ENCODE assay signal across 8 cellular contexts in the genomic region with DNA sequence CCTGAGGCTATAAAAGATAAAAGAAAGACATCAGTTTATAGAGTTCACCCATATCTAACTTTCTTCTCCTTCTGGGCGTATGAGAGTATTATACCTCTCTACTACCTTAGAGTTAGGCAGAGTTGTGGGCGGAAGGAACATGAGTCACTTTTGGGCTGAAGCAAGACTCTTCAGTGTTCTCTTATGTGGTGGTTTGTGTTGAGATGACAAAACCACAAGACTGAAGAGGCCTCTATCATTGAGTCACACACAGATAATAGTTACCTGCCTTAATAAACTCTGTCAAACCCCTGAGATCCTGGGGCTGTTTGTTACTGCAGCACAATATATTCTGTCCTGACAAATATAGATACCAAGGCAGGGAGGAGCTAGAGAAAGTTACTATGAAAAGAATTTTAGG.
DNase-seq lines count a peak whose midpoint lies in the region; ATAC-seq and TF ChIP-seq lines count a peak whose summit lies in the region.

No MANE protein-coding gene starts in this region.

- H3K4ac ChIP-seq in mesendoderm (ENCODE audit: low read depth, low read length), result no peak overlapping the region

- H3K79me1 ChIP-seq in mesendoderm (ENCODE audit: low read length), result peaks cover 4% of the 10 kb centered on the region

- H3K23ac ChIP-seq in mesendoderm (ENCODE audit: low read length), result no peak overlapping the region

- CTCF ChIA-PET in activated CD8-positive, alpha-beta T cell treated with anti-CD3 and anti-CD28 coated beads for 36 hours (lab: Charles Lee), result no interaction called here

- WGBS in mesendoderm (ENCODE audit: extremely low coverage, insufficient coverage, low lambda C conversion rate), result no CpG with 5 or more reads among the region's 2 CpGs

- no peak overlapping the region for H2BK5ac ChIP-seq in mesendoderm (ENCODE audit: low read length)

- intact Hi-C loops in activated CD8-positive, alpha-beta T cell treated with anti-CD3 and anti-CD28 coated beads for 36 hours (cut with micrococcal nuclease), result no loop called here

- H2BK120ac ChIP-seq in mesendoderm (ENCODE audit: low read depth, low read length), result no peak overlapping the region

- no peaks in the 10 kb centered on the region for H3K4me1 ChIP-seq in mesendoderm (ENCODE audit: control insufficient read depth, low read depth, low read length)

- no peak overlapping the region for H3K18ac ChIP-seq in mesendoderm (ENCODE audit: low read length)

- no peak overlapping the region for H3K9ac ChIP-seq in mesendoderm (ENCODE audit: low read length)

- no peak overlapping the region for H4K5ac ChIP-seq in mesendoderm (ENCODE audit: low read length)

- ATAC-seq in HG03342 (IDR thresholded peaks at IDR 0.05; ENCODE audit: unreplicated experiment) (peak; percentile 84), omental fat pad (ENCODE audit: low FRiP score) (peak; percentile 80)
- peak; percentile 98 for ATAC-seq in activated CD8-positive, alpha-beta T cell treated with anti-CD3 and anti-CD28 coated beads for 36 hours

- no peak overlapping the region for H4K8ac ChIP-seq in mesendoderm (ENCODE audit: low read depth, low read length)

- H3K36me3 ChIP-seq in mesendoderm (ENCODE audit: control insufficient read depth, insufficient read depth, low read length), result no peaks in the 10 kb centered on the region

- no peak overlapping the region for H3K27ac Mint-ChIP-seq in activated CD8-positive, alpha-beta T cell treated with anti-CD3 and anti-CD28 coated beads for 36 hours

- peaks cover 6% of the 10 kb centered on the region for H3K9me3 Mint-ChIP-seq in activated CD8-positive, alpha-beta T cell treated with anti-CD3 and anti-CD28 coated beads for 36 hours

- H3K4me3 ChIP-seq in mesendoderm (ENCODE audit: low read length), result no peak overlapping the region

- no peak for TF ChIP-seq CTCF in activated CD8-positive, alpha-beta T cell treated with anti-CD3 and anti-CD28 coated beads for 36 hours (IDR thresholded peaks at IDR 0.05)
- TF ChIP-seq CTCF in omental fat pad (IDR thresholded peaks at IDR 0.05), result no peak

- no peak overlapping the region for H3K4me3 Mint-ChIP-seq in activated CD8-positive, alpha-beta T cell treated with anti-CD3 and anti-CD28 coated beads for 36 hours

- H3K27me3 ChIP-seq in mesendoderm (ENCODE audit: insufficient read depth, low read length, poor library complexity), result no peaks in the 10 kb centered on the region

- no peak overlapping the region for H2BK15ac ChIP-seq in mesendoderm (replicated peaks; ENCODE audit: low read depth)

- no peak overlapping the region for H3K4me2 ChIP-seq in mesendoderm (ENCODE audit: low read length)

- peak; percentile 44 for DNase-seq in activated T-cell treated with anti-CD3 and anti-CD28 coated beads for 24 hours (ENCODE audit: low read depth)
- DNase-seq in activated T-cell treated with anti-CD3 and anti-CD28 coated beads, Interleukin-2, amount 50 U/mL, for 1 hour, result no peak
- peak; percentile 81 for DNase-seq in activated CD8-positive, alpha-beta T cell treated with anti-CD3 and anti-CD28 coated beads for 36 hours
- DNase-seq in omental fat pad (ENCODE audit: low spot score), result no peak
- no peak for DNase-seq in AG20443 (ENCODE audit: low spot score)
- DNase-seq in NCI-H2227 treated with DMSO at 0.1 percent for 48 hours (lab: John Stamatoyannopoulos, UW), result no peak
- no peak for DNase-seq in mesendoderm

- no peak overlapping the region for H3K56ac ChIP-seq in mesendoderm (ENCODE audit: low read length)

- no peaks in the 10 kb centered on the region for H3K27me3 Mint-ChIP-seq in activated CD8-positive, alpha-beta T cell treated with anti-CD3 and anti-CD28 coated beads for 36 hours

- POLR2A ChIA-PET in activated CD8-positive, alpha-beta T cell treated with anti-CD3 and anti-CD28 coated beads for 36 hours (lab: Charles Lee), result no interaction called here

- H3K27ac ChIP-seq in mesendoderm (ENCODE audit: low read depth, low read length), result no peak overlapping the region

- H3K36me3 Mint-ChIP-seq in activated CD8-positive, alpha-beta T cell treated with anti-CD3 and anti-CD28 coated beads for 36 hours (ENCODE audit: low read depth), result peaks cover 2% of the 10 kb centered on the region

- H2AK5ac ChIP-seq in mesendoderm (ENCODE audit: low read length), result no peak overlapping the region

- no peaks in the 10 kb centered on the region for H3K79me2 ChIP-seq in mesendoderm (ENCODE audit: control insufficient read depth, insufficient read depth, low read length)

- H3K4me1 Mint-ChIP-seq in activated CD8-positive, alpha-beta T cell treated with anti-CD3 and anti-CD28 coated beads for 36 hours (ENCODE audit: low read depth), result peaks cover 16% of the 10 kb centered on the region

Comparison
In these comparisons a context has a peak if more than half of its experiments do, and no peak if none do; other contexts are left out.
1. DNase-seq: peak in activated T-cell treated with anti-CD3 and anti-CD28 coated beads for 24 hours (single experiment) and activated CD8-positive, alpha-beta T cell treated with anti-CD3 and anti-CD28 coated beads for 36 hours (single experiment); none in activated T-cell treated with anti-CD3 and anti-CD28 coated beads, Interleukin-2, amount 50 U/mL, for 1 hour (single experiment), omental fat pad (single experiment), AG20443 (single experiment), NCI-H2227 treated with DMSO at 0.1 percent for 48 hours (single experiment) and mesendoderm (single experiment).
2. Peak in every context shown above with its lines, with median percentiles within 50 percentile points of each other: ATAC-seq.